Comparison of ENCODE assay signal across 8 cellular contexts in genomic region chr5:56157191-56157621, GRCh38.
DNase-seq lines count a peak whose midpoint lies in the region; ATAC-seq and TF ChIP-seq lines count a peak whose summit lies in the region.
"Not testable (repeated sequence)": the region's sequence is repeated elsewhere in the genome, so short reads cannot be mapped to it uniquely, and the experiment has no call there.

No MANE protein-coding gene starts in this region.

- DNase-seq in CD8-positive, alpha-beta memory T cell; T-cell; activated CD4-positive, alpha-beta T cell treated with anti-CD3 and anti-CD28 coated beads, Interleukin-2, amount 10 ng/mL, durations not matched to agents 7 days and 5 days; endothelial cell (ENCODE audit: low spot score); naive thymus-derived CD8-positive, alpha-beta T cell; spleen: not testable (repeated sequence)
- peak; percentile 42 for DNase-seq in KBM-7

- POLR2A ChIA-PET in CD8-positive, alpha-beta memory T cell (lab: Charles Lee); T-cell (lab: Charles Lee); activated CD4-positive, alpha-beta T cell treated with anti-CD3 and anti-CD28 coated beads, Interleukin-2, amount 10 ng/mL, durations not matched to agents 7 days and 5 days (lab: Charles Lee); naive thymus-derived CD8-positive, alpha-beta T cell (lab: Charles Lee): not testable (repeated sequence)

- H3K4me1 Mint-ChIP-seq in CD8-positive, alpha-beta memory T cell: peaks cover 37 to 70% (median 64%) of the 10 kb centered on the region in 3 donors
- H3K4me1 Mint-ChIP-seq in T-cell (peaks cover 85 to 96% (median 87%) of the 10 kb centered on the region in 3 donors), endothelial cell (ENCODE audit: unreplicated experiment) (peaks cover 44% of the 10 kb centered on the region)
- peaks cover 94% of the 10 kb centered on the region for H3K4me1 Mint-ChIP-seq in activated CD4-positive, alpha-beta T cell treated with anti-CD3 and anti-CD28 coated beads, Interleukin-2, amount 10 ng/mL, durations not matched to agents 7 days and 5 days
- H3K4me1 Mint-ChIP-seq in activated naive CD4-positive, alpha-beta T cell treated with anti-CD3 and anti-CD28 coated beads, Interleukin-2, amount 50 U/mL, for 24 hours: peaks cover 92% of the 10 kb centered on the region
- peaks cover 52 to 88% (median 84%) of the 10 kb centered on the region in 4 donors for H3K4me1 Mint-ChIP-seq in naive thymus-derived CD8-positive, alpha-beta T cell

- H3K27ac ChIP-seq in CD8-positive, alpha-beta memory T cell (ENCODE audit: low read depth, low read length): not testable (repeated sequence)
- peak overlapping the region; percentile 53 to 85 (median 78) for H3K27ac ChIP-seq in spleen

- H3K27me3 Mint-ChIP-seq in CD8-positive, alpha-beta memory T cell; T-cell; activated CD4-positive, alpha-beta T cell treated with anti-CD3 and anti-CD28 coated beads, Interleukin-2, amount 10 ng/mL, durations not matched to agents 7 days and 5 days; activated naive CD4-positive, alpha-beta T cell treated with anti-CD3 and anti-CD28 coated beads, Interleukin-2, amount 50 U/mL, for 24 hours; endothelial cell (ENCODE audit: unreplicated experiment); naive thymus-derived CD8-positive, alpha-beta T cell: not testable (repeated sequence)

- not testable (repeated sequence) for H3K27me3 ChIP-seq in CD8-positive, alpha-beta memory T cell (ENCODE audit: insufficient read depth, low read length, poor library complexity, severe bottlenecking); spleen (replicated peaks in 1 of 7)

- in situ Hi-C loops in KBM-7 (cut with MboI; ENCODE audit: low pct_unique_long_range_greater_than_20kb, low sequenced_read_pairs): not testable (repeated sequence)

- H3K4me3 ChIP-seq in CD8-positive, alpha-beta memory T cell (ENCODE audit: low read length): not testable (repeated sequence)
- peak overlapping the region in 1 of 8 donors; percentile 2 for H3K4me3 ChIP-seq in spleen

- not testable (repeated sequence) for H3K36me3 ChIP-seq in CD8-positive, alpha-beta memory T cell (ENCODE audit: insufficient read depth, low read length); spleen

- not testable (repeated sequence) for ATAC-seq in T-cell (replicated peaks in 1 of 4); naive thymus-derived CD8-positive, alpha-beta T cell

- intact Hi-C loops in spleen (cut with DNase I; ENCODE audit: low total_unique reads): not testable (repeated sequence)

- H3K36me3 Mint-ChIP-seq in CD8-positive, alpha-beta memory T cell; T-cell; activated naive CD4-positive, alpha-beta T cell treated with anti-CD3 and anti-CD28 coated beads, Interleukin-2, amount 50 U/mL, for 24 hours; endothelial cell (ENCODE audit: low read depth, unreplicated experiment); naive thymus-derived CD8-positive, alpha-beta T cell: not testable (repeated sequence)
- H3K36me3 Mint-ChIP-seq in activated CD4-positive, alpha-beta T cell treated with anti-CD3 and anti-CD28 coated beads, Interleukin-2, amount 10 ng/mL, durations not matched to agents 7 days and 5 days (ENCODE audit: low read depth): peaks cover 38% of the 10 kb centered on the region

- not testable (repeated sequence) for H3K9me3 ChIP-seq in CD8-positive, alpha-beta memory T cell (ENCODE audit: low read length); spleen

- peak overlapping the region in 5 of 8 donors; percentile 52 to 87 (median 67) for H3K27ac Mint-ChIP-seq in CD8-positive, alpha-beta memory T cell
- H3K27ac Mint-ChIP-seq in T-cell (peak overlapping the region; percentile 97), endothelial cell (ENCODE audit: unreplicated experiment) (peak overlapping the region; percentile 52)
- H3K27ac Mint-ChIP-seq in activated CD4-positive, alpha-beta T cell treated with anti-CD3 and anti-CD28 coated beads, Interleukin-2, amount 10 ng/mL, durations not matched to agents 7 days and 5 days: peak overlapping the region; percentile 94
- peak overlapping the region; percentile 99 for H3K27ac Mint-ChIP-seq in activated naive CD4-positive, alpha-beta T cell treated with anti-CD3 and anti-CD28 coated beads, Interleukin-2, amount 50 U/mL, for 24 hours
- H3K27ac Mint-ChIP-seq in naive thymus-derived CD8-positive, alpha-beta T cell: peak overlapping the region; percentile 83 to 94 (median 91)

- peaks cover 59% of the 10 kb centered on the region for H3K4me1 ChIP-seq in CD8-positive, alpha-beta memory T cell (ENCODE audit: insufficient read depth, low read length)
- H3K4me1 ChIP-seq in spleen: peaks cover 31 to 100% (median 65%) of the 10 kb centered on the region in 6 donors

- not testable (repeated sequence) for H3K9me3 Mint-ChIP-seq in CD8-positive, alpha-beta memory T cell; T-cell; activated CD4-positive, alpha-beta T cell treated with anti-CD3 and anti-CD28 coated beads, Interleukin-2, amount 10 ng/mL, durations not matched to agents 7 days and 5 days; activated naive CD4-positive, alpha-beta T cell treated with anti-CD3 and anti-CD28 coated beads, Interleukin-2, amount 50 U/mL, for 24 hours; endothelial cell (ENCODE audit: unreplicated experiment); naive thymus-derived CD8-positive, alpha-beta T cell

- TF ChIP-seq POLR2A in spleen (IDR thresholded peaks at IDR 0.05): not testable (repeated sequence)

- 57 to 75% (median 70%) methylated on average over 4 to 5 of the region's 5 CpGs for WGBS in spleen, 5 donors

- H3K4me3 Mint-ChIP-seq in CD8-positive, alpha-beta memory T cell; endothelial cell (ENCODE audit: unreplicated experiment): not testable (repeated sequence)
- peak overlapping the region; percentile 55 to 84 (median 83) for H3K4me3 Mint-ChIP-seq in T-cell
- peak overlapping the region; percentile 78 for H3K4me3 Mint-ChIP-seq in activated CD4-positive, alpha-beta T cell treated with anti-CD3 and anti-CD28 coated beads, Interleukin-2, amount 10 ng/mL, durations not matched to agents 7 days and 5 days
- H3K4me3 Mint-ChIP-seq in activated naive CD4-positive, alpha-beta T cell treated with anti-CD3 and anti-CD28 coated beads, Interleukin-2, amount 50 U/mL, for 24 hours: peak overlapping the region; percentile 87
- peak overlapping the region in 1 of 10 donors; percentile 38 for H3K4me3 Mint-ChIP-seq in naive thymus-derived CD8-positive, alpha-beta T cell

- CTCF ChIA-PET in CD8-positive, alpha-beta memory T cell (lab: Charles Lee); T-cell (lab: Charles Lee): not testable (repeated sequence)
- CTCF ChIA-PET in activated CD4-positive, alpha-beta T cell treated with anti-CD3 and anti-CD28 coated beads, Interleukin-2, amount 10 ng/mL, durations not matched to agents 7 days and 5 days (lab: Charles Lee): interaction anchor here (1.2 kb wide), 1 partner anchor 210 kb away, joined by 5 read pairs; no protein-coding TSS in a partner anchor

- not testable (repeated sequence) for TF ChIP-seq CTCF in endothelial cell (IDR thresholded peaks at IDR 0.05; ENCODE audit: unreplicated experiment); spleen (IDR thresholded peaks at IDR 0.05 in 8 of 11, conservative IDR thresholded peaks at IDR 0.05 in 3 of 11)
